In the genomic region with DNA sequence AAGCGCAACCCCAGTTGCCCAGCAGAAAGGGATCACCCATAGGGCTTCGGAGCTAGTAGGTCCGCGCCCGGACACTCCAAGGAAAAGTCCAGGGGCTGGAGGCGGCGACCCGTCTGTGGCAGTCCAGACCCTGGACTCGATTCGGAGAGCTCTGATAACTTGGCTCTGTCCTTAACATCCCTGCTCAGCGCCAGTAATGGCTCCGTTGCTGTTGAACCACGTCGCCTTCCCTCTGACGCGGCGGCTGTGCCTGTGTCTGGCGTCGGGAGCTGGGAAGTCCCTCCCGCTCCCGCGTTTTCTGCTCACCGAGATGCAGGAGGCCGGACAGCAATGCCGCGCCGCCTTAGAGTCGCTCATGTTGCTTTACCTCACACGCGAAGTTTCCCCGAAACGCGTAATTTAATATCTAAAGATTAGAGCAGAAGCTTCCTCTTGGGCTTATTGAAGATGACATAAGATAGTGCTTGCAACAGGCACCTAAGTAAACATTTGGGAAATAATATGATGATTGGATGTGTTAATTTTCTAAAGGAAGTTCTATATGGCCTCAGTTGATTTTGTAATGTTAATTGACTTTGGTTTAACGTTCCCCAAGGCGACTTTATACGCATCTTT, we compare ENCODE assay signal across 8 cellular contexts. TPM values are rescaled to one million over a fixed set of nuclear protein-coding genes. Genes with fewer than 3 reads are reported as not detected.
A peak's percentile ranks its signal among the peaks of the same experiment; 100 is the strongest.
DNase-seq lines count a peak whose midpoint lies in the region; ATAC-seq and TF ChIP-seq lines count a peak whose summit lies in the region.

No MANE protein-coding gene starts in this region.

- peaks cover 5% of the 10 kb centered on the region; the same call in 1 of the 2 replicates for H3K27me3 ChIP-seq in HCT116 (ENCODE audit: insufficient read depth, low read length)
- H3K27me3 ChIP-seq in MG63, result peaks cover 16% of the 10 kb centered on the region
- no peaks in the 10 kb centered on the region for H3K27me3 ChIP-seq in cardiac muscle cell
- no peaks in the 10 kb centered on the region for H3K27me3 ChIP-seq in ovary
- H3K27me3 ChIP-seq in tibial nerve, result no peaks in the 10 kb centered on the region

- no peak for TF ChIP-seq CTCF in HCT116 (IDR thresholded peaks at IDR 0.05 in 2 of 3, conservative IDR thresholded peaks at IDR 0.05 in 1 of 3; ENCODE audit: borderline replicate concordance in 1 of 3, insufficient read depth in 1 of 3, low read depth in 2 of 3, low read length in 2 of 3)
- no peak for TF ChIP-seq CTCF in cardiac muscle cell (IDR thresholded peaks at IDR 0.05; ENCODE audit: low read depth, low read length)
- no peak for TF ChIP-seq CTCF in ovary (IDR thresholded peaks at IDR 0.05)
- TF ChIP-seq CTCF in tibial nerve (IDR thresholded peaks at IDR 0.05), result no peak

- H3K4me3 ChIP-seq in HCT116 (replicated peaks in 1 of 2; ENCODE audit: low read depth in 1 of 2, low read length in 2 of 2) (peak overlapping the region; percentile 48 to 57), MG63 (peak overlapping the region; percentile 60), cardiac muscle cell (peak overlapping the region; percentile 92), ovary (peak overlapping the region; percentile 80), tibial nerve (peak overlapping the region; percentile 74 to 94 (median 86))

- H4K20me1 ChIP-seq in HCT116 (ENCODE audit: insufficient read depth), result no peaks in the 10 kb centered on the region

- H3K27ac ChIP-seq in HCT116 (ENCODE audit: low read depth, low read length), result peak overlapping the region; percentile 98
- peak overlapping the region; percentile 84 for H3K27ac ChIP-seq in cardiac muscle cell
- peak overlapping the region; percentile 56 to 88 for H3K27ac ChIP-seq in ovary
- H3K27ac ChIP-seq in tibial nerve, result peak overlapping the region; percentile 92 to 100 (median 98)

- peaks cover 6% of the 10 kb centered on the region for H3K27me3 Mint-ChIP-seq in activated naive CD8-positive, alpha-beta T cell treated with anti-CD3 and anti-CD28 coated beads, Interleukin-2, amount 50 U/mL, for 24 hours

- peak overlapping the region; percentile 89 for H2AFZ ChIP-seq in HCT116 (ENCODE audit: low read depth, low read length, poor library complexity, severe bottlenecking)

- 2 to 4% (median 3%) methylated on average over 32 to 36 of the region's 36 CpGs for WGBS in ovary, 3 donors
- 4 to 6% methylated on average over 31 to 36 of the region's 36 CpGs for WGBS in tibial nerve, 2 donors

- no TSS peak for BruUV-seq in HCT116 (replicated peaks; lab: Mats Ljungman, UMichigan)

- peaks cover 3% of the 10 kb centered on the region for H3K9me3 Mint-ChIP-seq in activated naive CD8-positive, alpha-beta T cell treated with anti-CD3 and anti-CD28 coated beads, Interleukin-2, amount 50 U/mL, for 24 hours

- RAD21 ChIA-PET in HCT116 (lab: Charles Lee; ENCODE audit: low non-redundant PET in 1 of 2, low total read pairs in 2 of 2, uncharacterized antibody in 2 of 2, unreplicated experiment in 2 of 2), result no interaction called here

- H3K9me2 ChIP-seq in HCT116 (ENCODE audit: insufficient read depth), result no peaks in the 10 kb centered on the region

- peak overlapping the region; percentile 76 for H3K4me2 ChIP-seq in HCT116 (ENCODE audit: low read length)

- TF ChIP-seq EP300 in ovary (IDR thresholded peaks at IDR 0.05), result peak; percentile 30
- peak; percentile 23 to 56 for TF ChIP-seq EP300 in tibial nerve (IDR thresholded peaks at IDR 0.05)

- TF ChIP-seq RAD21 in HCT116 (IDR thresholded peaks at IDR 0.05; ENCODE audit: low read depth), result no peak

- peaks cover 7% of the 10 kb centered on the region; the same call in 1 of the 2 replicates for H3K79me2 ChIP-seq in HCT116 (ENCODE audit: insufficient read depth, low read length)

- TF ChIP-seq POLR2A in HCT116 (IDR thresholded peaks at IDR 0.05; ENCODE audit: borderline replicate concordance, extremely low read depth, insufficient read depth, insufficient read length) (no peak), ovary (IDR thresholded peaks at IDR 0.05) (no peak), tibial nerve (IDR thresholded peaks at IDR 0.05) (no peak)

- H3K4me1 Mint-ChIP-seq in activated naive CD8-positive, alpha-beta T cell treated with anti-CD3 and anti-CD28 coated beads, Interleukin-2, amount 50 U/mL, for 24 hours, result peaks cover 34% of the 10 kb centered on the region

- POLR2A ChIA-PET in HCT116 (lab: Charles Lee), result interaction anchor here (1.3 kb wide), 1 partner anchor 32 kb away, joined by 3 read pairs; no protein-coding TSS in a partner anchor

- CTCF ChIA-PET in HCT116 (lab: Charles Lee), result interaction anchor here (0.9 kb wide), 1 partner anchor 1630 kb away, joined by 3 read pairs; no protein-coding TSS in a partner anchor

- DNase-seq in ELF-1 (ENCODE audit: low read depth, low spot score), result peak; percentile 92
- peak; percentile 55 for DNase-seq in HCT116 (ENCODE audit: low read depth, low spot score)
- DNase-seq in MG63, result peak; percentile 84
- DNase-seq in SK-N-DZ (ENCODE audit: low spot score), result peak; percentile 89
- DNase-seq in activated naive CD8-positive, alpha-beta T cell treated with anti-CD3 and anti-CD28 coated beads, Interleukin-2, amount 50 U/mL, for 24 hours, result peak; percentile 74
- peak; percentile 89 to 90 for DNase-seq in cardiac muscle cell (ENCODE audit: low read depth in 1 of 2, low spot score in 1 of 2)
- peak; percentile 63 to 83 (median 72) for DNase-seq in ovary
- peak; percentile 64 to 70 for DNase-seq in tibial nerve (ENCODE audit: low spot score in 2 of 2)

- H3K4me3 Mint-ChIP-seq in activated naive CD8-positive, alpha-beta T cell treated with anti-CD3 and anti-CD28 coated beads, Interleukin-2, amount 50 U/mL, for 24 hours, result peak overlapping the region; percentile 92

- peaks cover 0 to 1% of the 10 kb centered on the region in 2 experiments; a peak in 1 of 4 replicates for H3K36me3 ChIP-seq in HCT116 (ENCODE audit: control insufficient read depth in 1 of 2, insufficient read depth in 2 of 2, low read length in 2 of 2)
- H3K36me3 ChIP-seq in MG63, result peaks cover 6% of the 10 kb centered on the region; the same call in 1 of the 2 replicates
- H3K36me3 ChIP-seq in cardiac muscle cell, result peaks cover 1% of the 10 kb centered on the region
- H3K36me3 ChIP-seq in ovary, result no peaks in the 10 kb centered on the region
- H3K36me3 ChIP-seq in tibial nerve, result peaks cover 0 to 2% (median 0%) of the 10 kb centered on the region in 3 donors

- peak overlapping the region; percentile 67 for H3K9ac ChIP-seq in HCT116 (ENCODE audit: low read length)

- intact Hi-C loops in HCT116 (cut with micrococcal nuclease), result no loop called here
- intact Hi-C loops in ovary (cut with DNase I), result loop anchor here (5.0 to 10.0 kb wide), 2 partner anchors 60 to 62 kb away; no protein-coding TSS in a partner anchor

- peaks cover 18% of the 10 kb centered on the region for H3K36me3 Mint-ChIP-seq in activated naive CD8-positive, alpha-beta T cell treated with anti-CD3 and anti-CD28 coated beads, Interleukin-2, amount 50 U/mL, for 24 hours (ENCODE audit: low read depth)

- peak; percentile 39 for ATAC-seq in HCT116
- ATAC-seq in activated naive CD8-positive, alpha-beta T cell treated with anti-CD3 and anti-CD28 coated beads, Interleukin-2, amount 50 U/mL, for 24 hours, result peak; percentile 16

- H3K9me3 ChIP-seq in HCT116 (ENCODE audit: control insufficient read depth in 1 of 2, insufficient read depth in 1 of 2, low read depth in 1 of 2, low read length in 2 of 2), result no peaks in the 10 kb centered on the region
- H3K9me3 ChIP-seq in MG63, result no peaks in the 10 kb centered on the region
- no peaks in the 10 kb centered on the region for H3K9me3 ChIP-seq in cardiac muscle cell (ENCODE audit: low read depth)
- H3K9me3 ChIP-seq in ovary, result no peaks in the 10 kb centered on the region
- no peaks in the 10 kb centered on the region for H3K9me3 ChIP-seq in tibial nerve

- H3K4me1 ChIP-seq in HCT116 (ENCODE audit: control insufficient read depth in 1 of 2, insufficient read depth in 2 of 2, low read length in 2 of 2) (peaks cover 15 to 19% of the 10 kb centered on the region in 2 experiments), cardiac muscle cell (ENCODE audit: low read depth) (no peaks in the 10 kb centered on the region), ovary (ENCODE audit: insufficient read depth) (no peaks in the 10 kb centered on the region), tibial nerve (peaks cover 0 to 22% (median 11%) of the 10 kb centered on the region in 4 donors)

- H3K27ac Mint-ChIP-seq in activated naive CD8-positive, alpha-beta T cell treated with anti-CD3 and anti-CD28 coated beads, Interleukin-2, amount 50 U/mL, for 24 hours, result peak overlapping the region; percentile 99

TF ChIP-seq in HCT116, 20 proteins besides CTCF, POLR2A, EP300 and RAD21:
- TF ChIP-seq, protein P1, sequence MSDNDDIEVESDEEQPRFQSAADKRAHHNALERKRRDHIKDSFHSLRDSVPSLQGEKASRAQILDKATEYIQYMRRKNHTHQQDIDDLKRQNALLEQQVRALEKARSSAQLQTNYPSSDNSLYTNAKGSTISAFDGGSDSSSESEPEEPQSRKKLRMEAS (IDR thresholded peaks at IDR 0.05), result peak; percentile 75
- peak; percentile 40; the same call in 1 of the 2 replicates for TF ChIP-seq SIN3A (IDR thresholded peaks at IDR 0.05; ENCODE audit: low read depth)
- 0 out of 2 replicates have a peak, but pooled peaks have one; percentile 48 for TF ChIP-seq CBX3 (IDR thresholded peaks at IDR 0.05; ENCODE audit: low read depth)
- TF ChIP-seq FOSL1 (IDR thresholded peaks at IDR 0.05; ENCODE audit: low read depth), result no peak
- TF ChIP-seq ZFX (IDR thresholded peaks at IDR 0.05), result no peak
- TF ChIP-seq ATF3 (IDR thresholded peaks at IDR 0.05), result no peak
- peak; percentile 46 for TF ChIP-seq YY1 (IDR thresholded peaks at IDR 0.05; ENCODE audit: extremely low read depth, insufficient replicate concordance, low read depth, low read length)
- peak; percentile 31; the same call in 1 of the 2 replicates for TF ChIP-seq SRF (IDR thresholded peaks at IDR 0.05; ENCODE audit: low read depth)
- TF ChIP-seq ELF1 (IDR thresholded peaks at IDR 0.05; ENCODE audit: borderline replicate concordance, low read depth), result no peak
TF ChIP-seq in HCT116: peak in this region for 5.

RNA-seq across cellular contexts. Expression of gene ZBTB14, which starts 1.3 kb away (rescaled TPM):
- total RNA-seq in HCT116 (2021; ENCODE audit: unreplicated experiment) (8.2 TPM), cardiac muscle cell (11.7 and 13.8 TPM in 2 replicates), ovary (10 to 100 TPM in 6 of 7 donors, 1 to 10 TPM in 1; 6.3 to 16.3 (median 14.5) TPM), tibial nerve (10 to 100 TPM in 3 of 4 donors, 1 to 10 TPM in 1; 9.8 to 13.3 (median 11.1) TPM)
- 3.6 and 4.8 TPM in 2 replicates for polyA plus RNA-seq in HCT116 (2012)
- total RNA-seq in MG63 (2014; rRNA removed; shearing (Covaris generic); ENCODE audit: low replicate concordance), result 6.1 and 9.5 TPM in 2 replicates
- polyA plus RNA-seq in SK-N-DZ (2014; cell fraction: cytosol; rRNA removed), result 15.6 and 17.2 TPM in 2 replicates
- 23.4 and 28.2 TPM in 2 replicates for polyA plus RNA-seq in SK-N-DZ (2014; cell fraction: nucleus; rRNA removed)
- polyA plus RNA-seq in cardiac muscle cell (8.6 and 17.1 TPM in 2 replicates), ovary (10 to 100 TPM in 1 of 2 donors, 1 to 10 TPM in 1; 8.6 to 17.5 TPM)

Comparison
In these comparisons a context has a peak if more than half of its experiments do, and no peak if none do; other contexts are left out.
1. Peak in every context shown above with its lines: DNase-seq, ATAC-seq, H3K4me3 ChIP-seq and H3K27ac ChIP-seq.